In the genomic region with DNA sequence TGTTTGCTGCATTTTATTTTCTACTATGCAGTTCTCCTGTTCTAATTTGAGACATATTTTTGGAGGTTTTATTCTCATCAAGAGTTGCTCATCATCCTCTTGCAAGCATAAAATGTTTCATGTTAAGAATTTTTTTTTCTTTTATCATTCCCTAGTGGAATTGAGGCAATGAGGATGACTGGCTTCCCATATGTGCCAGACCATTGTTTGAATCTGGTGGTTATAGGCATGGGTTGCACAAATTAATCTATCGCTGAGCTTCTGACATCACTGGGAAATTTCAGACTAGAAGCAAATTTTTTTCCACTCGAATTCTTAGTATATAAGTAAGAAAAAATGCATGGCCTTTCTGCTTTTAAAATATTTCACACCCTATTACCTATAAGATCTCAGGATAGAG, we compare ENCODE assay signal across 21 cellular contexts.
"Had no signal": no experiment of that assay in that cellular context is flagged by ENCODE, and none has a peak within 500 bp of the region (broad histone marks: within the 10 kb centered on the region; RNA-seq: fewer than 3 reads in every experiment).

No MANE protein-coding gene starts in this region.

- H3K27me3 ChIP-seq: esophagus muscularis mucosa, gastrocnemius medialis, heart right ventricle, left lung had no signal

- H3K4me3 ChIP-seq: coronary artery, dorsolateral prefrontal cortex, esophagus muscularis mucosa, gastrocnemius medialis, heart right ventricle, left lung, lower lobe of right lung, mucosa of descending colon had no signal

- H3K4me1 Mint-ChIP-seq: naive B cell had no signal

- ATAC-seq: gastrocnemius medialis, heart right ventricle, left cardiac atrium, left lung, left ventricle myocardium superior, lower lobe of right lung, mucosa of descending colon had no signal

- DNase-seq: dermis blood vessel endothelial cell; dorsolateral prefrontal cortex; effector CD4-positive, alpha-beta T cell; effector memory CD4-positive, alpha-beta T cell; foreskin fibroblast; foreskin melanocyte; gastrocnemius medialis; glutamatergic neuron; head of caudate nucleus; heart right ventricle; hippocampal formation; left cardiac atrium; left lung; left ventricle myocardium superior; lower lobe of right lung; mesenchymal stem cell; mucosa of descending colon; naive B cell had no signal

- H3K9me3 ChIP-seq: esophagus muscularis mucosa, gastrocnemius medialis, heart right ventricle, left lung, lower lobe of right lung, mucosa of descending colon had no signal

- H3K36me3 Mint-ChIP-seq: mesothelial cell of epicardium, naive B cell had no signal

- H3K4me3 Mint-ChIP-seq: mesothelial cell of epicardium, naive B cell had no signal

- H3K27ac ChIP-seq: coronary artery, esophagus muscularis mucosa, gastrocnemius medialis, heart right ventricle, left lung, lower lobe of right lung had no signal

- H3K27ac Mint-ChIP-seq: naive B cell had no signal

- H3K9me3 Mint-ChIP-seq: mesothelial cell of epicardium had no signal

- H3K36me3 ChIP-seq: esophagus muscularis mucosa, gastrocnemius medialis, heart right ventricle, left lung, lower lobe of right lung had no signal

- H3K27me3 Mint-ChIP-seq: naive B cell had no signal

- H3K4me1 ChIP-seq: esophagus muscularis mucosa, heart right ventricle, left lung, lower lobe of right lung had no signal
